ENCODE assay signal across 9 cellular contexts in the genomic region with DNA sequence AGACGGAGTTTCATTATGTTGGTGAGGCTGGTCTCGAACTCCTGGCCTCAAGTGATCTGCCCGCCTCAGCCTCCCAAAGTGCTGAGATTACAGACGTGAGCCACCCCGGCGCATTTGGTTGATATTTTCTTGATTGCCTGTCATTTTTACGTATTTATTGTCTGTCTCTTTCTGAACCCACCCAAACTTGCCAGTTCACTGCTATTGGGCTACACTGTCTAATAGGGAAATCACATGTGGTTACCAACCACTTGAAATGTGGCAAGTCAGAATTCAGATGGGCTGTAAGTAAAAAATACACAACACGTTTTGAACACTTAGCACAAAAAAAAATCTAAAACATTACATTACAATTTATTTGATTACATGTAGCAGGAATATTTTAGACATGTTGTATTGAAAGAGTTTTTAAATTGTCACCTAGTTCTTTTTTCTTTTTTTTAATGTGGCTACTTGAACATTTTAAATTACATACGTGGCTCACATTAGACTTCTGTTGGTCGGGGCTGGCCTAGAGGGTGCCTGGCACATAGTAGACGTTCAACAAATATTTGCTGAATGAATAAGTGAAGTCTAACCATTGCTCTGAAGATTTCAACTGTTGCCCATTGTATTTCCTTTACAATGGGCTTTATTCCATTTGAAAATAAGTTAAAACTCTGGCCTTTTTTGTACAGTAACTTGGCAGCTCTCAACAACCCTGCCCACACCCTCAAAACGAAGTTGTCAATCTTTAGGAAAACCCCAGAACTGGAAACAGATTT. TPM values are rescaled to one million over a fixed set of nuclear protein-coding genes. Genes with fewer than 3 reads are reported as not detected.
DNase-seq lines count a peak whose midpoint lies in the region; ATAC-seq and TF ChIP-seq lines count a peak whose summit lies in the region.
"Had no signal": no experiment of that assay in that cellular context is flagged by ENCODE, and none has a peak within 500 bp of the region (broad histone marks: within the 10 kb centered on the region; RNA-seq: fewer than 3 reads in every experiment).

No MANE protein-coding gene starts in this region.

- H3K4me3 Mint-ChIP-seq in activated T-helper 17 cell treated with anti-CD3 and anti-CD28 coated beads, Interleukin-2, amount 50 U/mL, for 72 hours = peak overlapping the region; percentile 91
- H3K4me3 Mint-ChIP-seq in glutamatergic neuron (ENCODE audit: unreplicated experiment) = peak overlapping the region; percentile 92

- H3K9me3 ChIP-seq in spleen = no peaks in the 10 kb centered on the region

- no peaks in the 10 kb centered on the region for H3K27me3 Mint-ChIP-seq in activated T-helper 17 cell treated with anti-CD3 and anti-CD28 coated beads, Interleukin-2, amount 50 U/mL, for 72 hours
- H3K27me3 Mint-ChIP-seq in glutamatergic neuron (ENCODE audit: unreplicated experiment) = peaks cover 7% of the 10 kb centered on the region

- peak overlapping the region; percentile 61 to 97 (median 93) for H3K27ac ChIP-seq in spleen

- intact Hi-C loops in spleen (cut with DNase I; ENCODE audit: low total_unique reads) = no loop called here

- H3K27ac Mint-ChIP-seq in activated T-helper 17 cell treated with anti-CD3 and anti-CD28 coated beads, Interleukin-2, amount 50 U/mL, for 72 hours = peak overlapping the region; percentile 91
- H3K27ac Mint-ChIP-seq in glutamatergic neuron (ENCODE audit: unreplicated experiment) = peak overlapping the region; percentile 60

- no peak for TF ChIP-seq CTCF in HFF-Myc (IDR thresholded peaks at IDR 0.05; ENCODE audit: low read depth, low read length, missing control alignments)
- TF ChIP-seq CTCF in glutamatergic neuron (IDR thresholded peaks at IDR 0.05; ENCODE audit: partially characterized antibody, unreplicated experiment) = no peak
- TF ChIP-seq CTCF in spleen (IDR thresholded peaks at IDR 0.05 in 8 of 11, conservative IDR thresholded peaks at IDR 0.05 in 3 of 11) = no peak

- H3K9me3 Mint-ChIP-seq in activated T-helper 17 cell treated with anti-CD3 and anti-CD28 coated beads, Interleukin-2, amount 50 U/mL, for 72 hours = no peaks in the 10 kb centered on the region
- H3K9me3 Mint-ChIP-seq in glutamatergic neuron (ENCODE audit: unreplicated experiment) = peaks cover 3% of the 10 kb centered on the region

- H3K4me3 ChIP-seq in HFF-Myc (replicated peaks; ENCODE audit: low read depth, low read length) = peak overlapping the region; percentile 76
- peak overlapping the region in 3 of 8 donors; percentile 68 to 85 (median 76) for H3K4me3 ChIP-seq in spleen

- no peaks in the 10 kb centered on the region for H3K27me3 ChIP-seq in spleen (replicated peaks in 1 of 7)

- peaks cover 21% of the 10 kb centered on the region for H3K4me1 Mint-ChIP-seq in activated T-helper 17 cell treated with anti-CD3 and anti-CD28 coated beads, Interleukin-2, amount 50 U/mL, for 72 hours
- H3K4me1 Mint-ChIP-seq in glutamatergic neuron (ENCODE audit: low read depth, unreplicated experiment) = peaks cover 12% of the 10 kb centered on the region

- H3K36me3 Mint-ChIP-seq in activated T-helper 17 cell treated with anti-CD3 and anti-CD28 coated beads, Interleukin-2, amount 50 U/mL, for 72 hours (ENCODE audit: low read depth) = peaks cover 44% of the 10 kb centered on the region
- no peaks in the 10 kb centered on the region for H3K36me3 Mint-ChIP-seq in glutamatergic neuron (ENCODE audit: unreplicated experiment)

- H3K36me3 ChIP-seq in spleen = no peaks in the 10 kb centered on the region

- H3K4me1 ChIP-seq in spleen = peaks cover 15 to 90% (median 54%) of the 10 kb centered on the region in 6 donors

- TF ChIP-seq POLR2A in spleen (IDR thresholded peaks at IDR 0.05) = no peak

- WGBS in spleen, 5 donors = 70 to 79% (median 75%) methylated on average over 12 of the region's 12 CpGs

- no peak for DNase-seq in HFF-Myc (ENCODE audit: extremely low read depth, low read depth)
- no peak for DNase-seq in glutamatergic neuron
- DNase-seq in spleen = no peak
- no peak for DNase-seq in SIG-M5 (lab: John Stamatoyannopoulos, UW)
- DNase-seq in effector CD4-positive, alpha-beta T cell = no peak
- DNase-seq: activated CD4-positive, alpha-beta T cell treated with anti-CD3 and anti-CD28 coated beads, Interleukin-2, amount 50 U/mL, for 1 hour had no signal

- ATAC-seq in activated T-helper 17 cell treated with anti-CD3 and anti-CD28 coated beads, Interleukin-2, amount 50 U/mL, for 72 hours (replicated peaks) = peak; percentile 2
- no peak for ATAC-seq in HG02763 (IDR thresholded peaks at IDR 0.05; ENCODE audit: unreplicated experiment)
- ATAC-seq in HG03159 (IDR thresholded peaks at IDR 0.05; ENCODE audit: unreplicated experiment) = no peak

RNA-seq across cellular contexts. Expression of gene WSB2, which starts 1.9 kb away (rescaled TPM):
- total RNA-seq in activated T-helper 17 cell treated with anti-CD3 and anti-CD28 coated beads, Interleukin-2, amount 50 U/mL, for 72 hours = 10 to 100 TPM; 59.5 to 76.7 TPM
- 76.4 TPM for total RNA-seq in glutamatergic neuron (ENCODE audit: unreplicated experiment)
- 10 to 100 TPM; 33.1 to 63.2 (median 48.9) TPM for total RNA-seq in spleen
- polyA plus RNA-seq in spleen = 10 to 100 TPM; 14.4 to 25.3 (median 18.6) TPM

RNA-seq across cellular contexts. Expression of gene RFC5, which starts 42.6 kb away (rescaled TPM):
- 10 to 100 TPM; 53.7 to 64.4 TPM for total RNA-seq in activated T-helper 17 cell treated with anti-CD3 and anti-CD28 coated beads, Interleukin-2, amount 50 U/mL, for 72 hours
- total RNA-seq in glutamatergic neuron (ENCODE audit: unreplicated experiment) = 8.4 TPM
- total RNA-seq in spleen = 10 to 100 TPM in 5 of 7 donors, 1 to 10 TPM in 2; 8.1 to 18.4 (median 12.6) TPM
- 10 to 100 TPM in 1 of 3 donors, 1 to 10 TPM in 2; 6.6 to 11.0 (median 9.1) TPM for polyA plus RNA-seq in spleen

RNA-seq across cellular contexts. Expression of gene VSIG10, which starts 44.7 kb away (rescaled TPM):
- total RNA-seq in activated T-helper 17 cell treated with anti-CD3 and anti-CD28 coated beads, Interleukin-2, amount 50 U/mL, for 72 hours = 1 to 10 TPM; 5.9 to 9.6 TPM
- total RNA-seq in glutamatergic neuron (ENCODE audit: unreplicated experiment) (13.3 TPM), spleen (10 to 100 TPM; 11.6 to 22.9 (median 18.2) TPM)
- polyA plus RNA-seq in spleen = 1 to 10 TPM; 4.9 to 7.0 (median 5.2) TPM
